ENCODE assay signal across 19 cellular contexts in the genomic region with DNA sequence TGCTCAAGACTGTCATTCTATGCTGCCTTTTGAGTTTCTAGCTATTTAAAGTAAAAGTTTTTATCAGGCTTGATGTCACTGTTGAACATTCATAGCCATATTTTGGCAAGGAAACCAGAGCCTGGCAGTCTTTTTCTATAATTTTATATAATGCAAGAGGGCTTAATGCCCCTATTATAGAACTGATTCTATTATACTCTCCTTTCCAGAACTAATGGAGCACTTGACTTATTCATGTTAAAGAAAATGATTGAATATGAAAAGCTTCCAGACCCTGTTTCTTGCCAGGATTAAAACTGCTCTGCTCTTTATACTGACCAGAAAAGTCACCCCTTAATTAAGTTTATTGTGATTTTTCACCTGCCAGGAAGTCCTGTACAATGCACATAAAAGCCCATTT.
"Had no signal": no experiment of that assay in that cellular context is flagged by ENCODE, and none has a peak within 500 bp of the region (broad histone marks: within the 10 kb centered on the region; RNA-seq: fewer than 3 reads in every experiment).

No MANE protein-coding gene starts in this region.

- DNase-seq: activated B cell treated with CpG ODN at 0.5 μM for 24 hours; activated CD4-positive, alpha-beta T cell treated with anti-CD3 and anti-CD28 coated beads, Interleukin-2, amount 50 U/mL, for 1 hour; activated CD8-positive, alpha-beta T cell treated with anti-CD3 and anti-CD28 coated beads for 36 hours; activated naive CD8-positive, alpha-beta T cell treated with anti-CD3 and anti-CD28 coated beads, Interleukin-2, amount 50 U/mL, for 24 hours; activated T-cell treated with anti-CD3 and anti-CD28 coated beads, Interleukin-2, amount 50 U/mL, for 48 hours; amygdala; central memory CD4-positive, alpha-beta T cell; dermis blood vessel endothelial cell; effector CD8-positive, alpha-beta T cell; esophagus squamous epithelium; gastrocnemius medialis; glutamatergic neuron; left lung; mesendoderm; natural killer cell; occipital lobe; stimulated activated naive CD4-positive, alpha-beta T cell; tibial artery; upper lobe of right lung had no signal

- ATAC-seq: activated CD8-positive, alpha-beta T cell treated with anti-CD3 and anti-CD28 coated beads for 36 hours; activated naive CD8-positive, alpha-beta T cell treated with anti-CD3 and anti-CD28 coated beads, Interleukin-2, amount 50 U/mL, for 24 hours; gastrocnemius medialis; left lung; natural killer cell; upper lobe of right lung had no signal
